ENCODE assay signal across 8 cellular contexts in the genomic region with DNA sequence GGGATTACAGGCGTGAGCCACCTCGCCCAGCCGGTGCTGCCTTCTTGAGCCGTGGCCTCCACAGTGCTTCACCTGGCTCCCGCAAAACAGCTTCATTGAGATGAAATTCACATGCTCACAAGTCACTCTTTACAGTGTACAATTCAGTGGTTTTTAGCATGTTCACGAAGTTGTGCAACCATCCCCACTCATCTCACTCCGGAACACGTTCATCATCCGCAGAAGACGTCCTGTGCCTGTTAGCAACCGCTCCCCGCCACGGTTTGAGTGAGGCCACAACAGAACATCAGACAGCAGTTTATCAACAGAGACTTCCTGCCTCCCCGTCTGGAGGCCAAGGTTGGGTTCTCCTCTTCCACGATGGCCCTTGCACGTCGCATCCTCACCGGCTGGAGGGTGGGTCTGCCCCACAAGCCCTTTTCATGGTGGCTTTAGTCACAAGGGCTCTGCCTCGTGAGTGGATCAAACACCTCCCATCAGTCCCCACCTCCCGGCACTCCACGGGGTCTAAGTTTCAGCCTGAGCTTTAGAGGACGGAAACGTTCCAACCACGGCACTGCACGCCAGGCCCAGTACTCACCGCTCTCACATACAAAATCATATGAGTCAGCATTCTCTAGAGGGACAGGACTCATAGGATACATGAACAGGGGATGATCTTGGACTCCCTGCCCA. TPM values are rescaled to one million over a fixed set of nuclear protein-coding genes. Genes with fewer than 3 reads are reported as not detected.
DNase-seq lines count a peak whose midpoint lies in the region; ATAC-seq, FAIRE-seq and TF ChIP-seq lines count a peak whose summit lies in the region.

No MANE protein-coding gene starts in this region.

- no peak for TF ChIP-seq CTCF in fibroblast of pulmonary artery (IDR thresholded peaks at IDR 0.05; ENCODE audit: low read length, missing control alignments)

- H3K4me1 ChIP-seq in skeletal muscle tissue (ENCODE audit: control insufficient read depth in 3 of 3, insufficient read depth in 3 of 3, low read length in 3 of 3), result peaks cover 11 to 26% (median 23%) of the 10 kb centered on the region in 3 donors

- H3K27me3 ChIP-seq in skeletal muscle tissue (ENCODE audit: control insufficient read depth in 3 of 3, insufficient read depth in 3 of 3, low read length in 3 of 3), result no peaks in the 10 kb centered on the region

- peak; percentile 97 for FAIRE-seq in GM12892 (lab: Jason Lieb, UNC)

- H3K9ac ChIP-seq in skeletal muscle tissue (ENCODE audit: low read depth in 1 of 3, low read length in 3 of 3), result peak overlapping the region in 1 of 3 donors; percentile 8

- peak; percentile 30 for ATAC-seq in HG03571 (IDR thresholded peaks at IDR 0.05; ENCODE audit: unreplicated experiment)

- H3K36me3 ChIP-seq in skeletal muscle tissue (ENCODE audit: control insufficient read depth in 3 of 3, insufficient read depth in 3 of 3, low read length in 3 of 3), result no peaks in the 10 kb centered on the region

- H3K4me3 ChIP-seq in fibroblast of pulmonary artery (replicated peaks; ENCODE audit: low read depth, low read length) (peak overlapping the region; percentile 10), skeletal muscle tissue (ENCODE audit: low read length in 3 of 3) (no peak overlapping the region)

- peak; percentile 67 for DNase-seq in GM12892 (ENCODE audit: insufficient read length)
- DNase-seq in activated CD8-positive, alpha-beta memory T cell treated with anti-CD3 and anti-CD28 coated beads for 4 hours (ENCODE audit: low read depth in 2 of 2), result peak; percentile 59 to 65
- DNase-seq in fibroblast of pulmonary artery (ENCODE audit: low read depth), result peak; percentile 95
- no peak for DNase-seq in putamen (ENCODE audit: low spot score)
- DNase-seq in RPMI8226, result no peak
- no peak for DNase-seq in medulla oblongata (ENCODE audit: extremely low spot score)

- H3K9me3 ChIP-seq in skeletal muscle tissue (ENCODE audit: control insufficient read depth in 3 of 3, low read length in 3 of 3), result no peaks in the 10 kb centered on the region

- H3K27ac ChIP-seq in skeletal muscle tissue (ENCODE audit: low read depth, low read length), result peak overlapping the region; percentile 12

- TF ChIP-seq POLR2A in GM12892 (IDR thresholded peaks at IDR 0.05; ENCODE audit: low read depth, low read length), result peak; percentile 37; the same call in 1 of the 2 replicates

RNA-seq across cellular contexts. Expression of a gene that starts 29.6 kb away (rescaled TPM):
- polyA plus RNA-seq in GM12892 (2012; ENCODE audit: missing spikeins), result 7.5 TPM
- total RNA-seq in skeletal muscle tissue, result 29.2 TPM

RNA-seq across cellular contexts. Expression of a gene that starts 46.9 kb away (rescaled TPM):
- 45.7 TPM for polyA plus RNA-seq in GM12892 (2012; ENCODE audit: missing spikeins)
- 109 TPM for total RNA-seq in skeletal muscle tissue

Comparison
In these comparisons a context has a peak if more than half of its experiments do, and no peak if none do; other contexts are left out.
1. DNase-seq: peak in GM12892 (single experiment), activated CD8-positive, alpha-beta memory T cell treated with anti-CD3 and anti-CD28 coated beads for 4 hours (2 of 2) and fibroblast of pulmonary artery (single experiment); none in putamen (single experiment), RPMI8226 (single experiment) and medulla oblongata (single experiment).